In the genomic region with DNA sequence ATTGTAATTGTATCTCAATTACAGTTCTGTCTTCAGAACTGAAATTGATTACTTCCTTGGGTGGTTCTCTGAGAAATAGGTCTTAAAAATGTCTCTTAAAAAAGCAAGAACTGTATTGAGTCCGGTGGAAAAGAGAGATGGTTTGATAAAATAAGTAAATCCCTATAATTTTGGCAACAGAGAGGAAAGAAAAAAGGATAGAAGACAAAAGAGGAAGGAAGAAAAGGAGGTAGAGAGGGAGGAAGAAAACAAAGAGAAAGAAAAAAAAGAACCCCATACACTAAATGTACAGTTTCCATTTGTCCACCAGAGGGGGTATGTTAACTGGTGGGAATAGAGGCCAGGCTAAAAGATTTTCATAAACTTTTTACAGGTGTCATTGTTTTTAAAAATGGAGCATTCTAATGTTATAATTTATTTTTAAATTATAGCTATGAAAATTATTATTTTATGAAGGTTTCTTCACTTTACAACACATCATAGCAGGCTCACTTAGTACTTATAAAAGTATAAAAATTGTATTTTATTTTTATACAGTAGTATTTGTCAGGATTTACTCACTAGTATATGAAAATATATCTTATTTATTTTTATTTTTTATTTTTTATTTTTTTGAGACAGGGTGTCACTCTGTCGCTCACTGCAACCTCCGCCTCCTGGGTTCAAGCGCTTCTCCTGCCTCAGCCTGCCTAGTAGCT, we compare ENCODE assay signal across 1 cellular context.
TF ChIP-seq lines count a peak whose summit lies in the region.

No MANE protein-coding gene starts in this region.

TF ChIP-seq in GM23338, 12 proteins besides CTCF, POLR2A, EP300 and RAD21 (continued from another document):
- TF ChIP-seq ZNF462 (CRISPR knock-in tag; IDR thresholded peaks at IDR 0.05): no peak
- no peak for TF ChIP-seq REST (IDR thresholded peaks at IDR 0.05; ENCODE audit: unreplicated experiment)
- TF ChIP-seq, protein P1, sequence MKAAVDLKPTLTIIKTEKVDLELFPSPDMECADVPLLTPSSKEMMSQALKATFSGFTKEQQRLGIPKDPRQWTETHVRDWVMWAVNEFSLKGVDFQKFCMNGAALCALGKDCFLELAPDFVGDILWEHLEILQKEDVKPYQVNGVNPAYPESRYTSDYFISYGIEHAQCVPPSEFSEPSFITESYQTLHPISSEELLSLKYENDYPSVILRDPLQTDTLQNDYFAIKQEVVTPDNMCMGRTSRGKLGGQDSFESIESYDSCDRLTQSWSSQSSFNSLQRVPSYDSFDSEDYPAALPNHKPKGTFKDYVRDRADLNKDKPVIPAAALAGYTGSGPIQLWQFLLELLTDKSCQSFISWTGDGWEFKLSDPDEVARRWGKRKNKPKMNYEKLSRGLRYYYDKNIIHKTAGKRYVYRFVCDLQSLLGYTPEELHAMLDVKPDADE (IDR thresholded peaks at IDR 0.05): no peak
TF ChIP-seq in GM23338: peak in this region for 0.
